In genomic region chr16:83833921-83834320, GRCh38 we compare ENCODE assay signal across 37 cellular contexts.
"Had no signal": no experiment of that assay in that cellular context is flagged by ENCODE, and none has a peak within 500 bp of the region (broad histone marks: within the 10 kb centered on the region; RNA-seq: fewer than 3 reads in every experiment).

No MANE protein-coding gene starts in this region.

- H3K9me3 Mint-ChIP-seq: activated CD4-positive, alpha-beta memory T cell treated with anti-CD3 and anti-CD28 coated beads, Interleukin-2, amount 10 ng/mL, durations not matched to agents 7 days and 5 days; activated CD4-positive, alpha-beta T cell treated with anti-CD3 and anti-CD28 coated beads, Interleukin-2, amount 10 ng/mL, durations not matched to agents 7 days and 5 days; activated naive CD4-positive, alpha-beta T cell treated with anti-CD3 and anti-CD28 coated beads, Interleukin-2, amount 10 ng/mL, durations not matched to agents 7 days and 5 days; activated naive CD4-positive, alpha-beta T cell treated with anti-CD3 and anti-CD28 coated beads, Interleukin-2, amount 50 U/mL, for 24 hours; activated naive CD8-positive, alpha-beta T cell treated with anti-CD3 and anti-CD28 coated beads, Interleukin-2, amount 10 ng/mL, durations not matched to agents 7 days and 5 days; activated naive CD8-positive, alpha-beta T cell treated with anti-CD3 and anti-CD28 coated beads, Interleukin-2, amount 50 U/mL, for 24 hours; activated T-cell treated with anti-CD3 and anti-CD28 coated beads, Interleukin-2, amount 50 U/mL, for 24 hours; activated T-helper 2 cell treated with anti-CD3 and anti-CD28 coated beads, Interferon-gamma antibody, Interleukin-2, Interleukin-4, amounts not matched to agents 10 μg/mL and 5 μg/mL and 100 μg/mL, durations not matched to agents 14 hours and 24 hours and 36 hours; T-helper 1 cell treated with Interleukin-12 subunit alpha and Interleukin-12 subunit beta and Interleukin-4 antibody, amounts not matched to agents 30 μg/mL and 1 μg/mL, for 36 hours; T-helper 2 cell treated with Interferon-gamma antibody and Interleukin-4, amounts not matched to agents 5 μg/mL and 100 μg/mL, for 36 hours had no signal

- DNase-seq: activated CD4-positive, alpha-beta memory T cell treated with anti-CD3 and anti-CD28 coated beads, Interleukin-2, amount 10 ng/mL, durations not matched to agents 7 days and 5 days; activated CD4-positive, alpha-beta T cell treated with anti-CD3 and anti-CD28 coated beads for 1 hour; activated CD4-positive, alpha-beta T cell treated with anti-CD3 and anti-CD28 coated beads for 36 hours; activated CD4-positive, alpha-beta T cell treated with anti-CD3 and anti-CD28 coated beads for 48 hours; activated CD4-positive, alpha-beta T cell treated with anti-CD3 and anti-CD28 coated beads, Interleukin-2, amount 10 ng/mL, durations not matched to agents 7 days and 5 days; activated CD4-positive, alpha-beta T cell treated with anti-CD3 and anti-CD28 coated beads, Interleukin-2, amount 50 U/mL, for 48 hours; activated CD4-positive, CD25-positive, alpha-beta regulatory T cell; activated CD8-positive, alpha-beta memory T cell treated with anti-CD3 and anti-CD28 coated beads for 24 hours; activated CD8-positive, alpha-beta memory T cell treated with anti-CD3 and anti-CD28 coated beads, Interleukin-2, amount 10 ng/mL, durations not matched to agents 7 days and 5 days; activated CD8-positive, alpha-beta memory T cell treated with anti-CD3 and anti-CD28 coated beads, Interleukin-2, amount 50 U/mL, for 48 hours; activated CD8-positive, alpha-beta T cell treated with anti-CD3 and anti-CD28 coated beads, Interleukin-2, amount 10 ng/mL, durations not matched to agents 7 days and 5 days; activated effector memory CD4-positive, alpha-beta T cell treated with Interleukin-2 at 50 U/mL for 16 hours; activated gamma-delta T cell; activated naive CD4-positive, alpha-beta T cell treated with anti-CD3 and anti-CD28 coated beads, Interleukin-2, amount 10 ng/mL, durations not matched to agents 7 days and 5 days; activated naive CD4-positive, alpha-beta T cell treated with Interleukin-2 at 50 U/mL for 16 hours; activated naive CD8-positive, alpha-beta T cell treated with anti-CD3 and anti-CD28 coated beads, Interleukin-2, amount 10 ng/mL, durations not matched to agents 7 days and 5 days; activated naive CD8-positive, alpha-beta T cell treated with anti-CD3 and anti-CD28 coated beads, Interleukin-2, amount 50 U/mL, for 24 hours; activated T-cell treated with anti-CD3 and anti-CD28 coated beads, Interleukin-2, amount 50 U/mL, for 24 hours; activated T-cell treated with anti-CD3 and anti-CD28 coated beads, Interleukin-2, amount 50 U/mL, for 48 hours; amygdala; anterior cingulate cortex; body of pancreas; brain microvascular endothelial cell; central memory CD4-positive, alpha-beta T cell; T-helper 1 cell; T-helper 2 cell; T-helper 9 cell had no signal

- H3K27ac Mint-ChIP-seq: activated CD4-positive, alpha-beta memory T cell treated with anti-CD3 and anti-CD28 coated beads, Interleukin-2, amount 10 ng/mL, durations not matched to agents 7 days and 5 days; activated CD4-positive, alpha-beta T cell treated with anti-CD3 and anti-CD28 coated beads for 36 hours; activated CD4-positive, alpha-beta T cell treated with anti-CD3 and anti-CD28 coated beads, Interleukin-2, amount 10 ng/mL, durations not matched to agents 7 days and 5 days; activated CD8-positive, alpha-beta memory T cell treated with anti-CD3 and anti-CD28 coated beads, Interleukin-2, amount 10 ng/mL, durations not matched to agents 7 days and 5 days; activated CD8-positive, alpha-beta T cell treated with anti-CD3 and anti-CD28 coated beads, Interleukin-2, amount 10 ng/mL, durations not matched to agents 7 days and 5 days; activated naive CD4-positive, alpha-beta T cell treated with anti-CD3 and anti-CD28 coated beads, Interleukin-2, amount 10 ng/mL, durations not matched to agents 7 days and 5 days; activated naive CD4-positive, alpha-beta T cell treated with anti-CD3 and anti-CD28 coated beads, Interleukin-2, amount 50 U/mL, for 24 hours; activated naive CD8-positive, alpha-beta T cell; activated naive CD8-positive, alpha-beta T cell treated with anti-CD3 and anti-CD28 coated beads, Interleukin-2, amount 10 ng/mL, durations not matched to agents 7 days and 5 days; activated naive CD8-positive, alpha-beta T cell treated with anti-CD3 and anti-CD28 coated beads, Interleukin-2, amount 50 U/mL, for 24 hours; activated T-cell treated with anti-CD3 and anti-CD28 coated beads, Interleukin-2, amount 50 U/mL, for 24 hours; activated T-helper 2 cell treated with anti-CD3 and anti-CD28 coated beads, Interferon-gamma antibody, Interleukin-2, Interleukin-4, amounts not matched to agents 10 μg/mL and 5 μg/mL and 100 μg/mL, durations not matched to agents 14 hours and 24 hours and 36 hours; T-helper 1 cell treated with Interleukin-12 subunit alpha and Interleukin-12 subunit beta and Interleukin-4 antibody, amounts not matched to agents 30 μg/mL and 1 μg/mL, for 36 hours; T-helper 2 cell treated with Interferon-gamma antibody and Interleukin-4, amounts not matched to agents 5 μg/mL and 100 μg/mL, for 36 hours had no signal

- H3K27ac ChIP-seq: ascending aorta, body of pancreas, brain microvascular endothelial cell, breast epithelium, VCaP had no signal

- H3K36me3 Mint-ChIP-seq: activated CD8-positive, alpha-beta memory T cell treated with anti-CD3 and anti-CD28 coated beads, Interleukin-2, amount 10 ng/mL, durations not matched to agents 7 days and 5 days; activated naive CD4-positive, alpha-beta T cell treated with anti-CD3 and anti-CD28 coated beads, Interleukin-2, amount 10 ng/mL, durations not matched to agents 7 days and 5 days; activated naive CD4-positive, alpha-beta T cell treated with anti-CD3 and anti-CD28 coated beads, Interleukin-2, amount 50 U/mL, for 24 hours; activated naive CD8-positive, alpha-beta T cell; activated naive CD8-positive, alpha-beta T cell treated with anti-CD3 and anti-CD28 coated beads, Interleukin-2, amount 10 ng/mL, durations not matched to agents 7 days and 5 days had no signal

- ATAC-seq: activated CD4-positive, alpha-beta T cell treated with anti-CD3 and anti-CD28 coated beads for 36 hours; activated CD4-positive, CD25-positive, alpha-beta regulatory T cell treated with anti-CD3 and anti-CD28 coated beads, Interleukin-2, amount 50 U/mL, for 24 hours; activated CD8-positive, alpha-beta memory T cell treated with anti-CD3 and anti-CD28 coated beads, Interleukin-2, amount 10 ng/mL, durations not matched to agents 7 days and 5 days; activated CD8-positive, alpha-beta T cell treated with anti-CD3 and anti-CD28 coated beads, Interleukin-2, amount 10 ng/mL, durations not matched to agents 7 days and 5 days; activated naive CD8-positive, alpha-beta T cell treated with anti-CD3 and anti-CD28 coated beads, Interleukin-2, amount 50 U/mL, for 24 hours; body of pancreas had no signal

- FAIRE-seq: TTC549 had no signal

- H3K36me3 ChIP-seq: ascending aorta, brain microvascular endothelial cell, breast epithelium had no signal

- H3K9me3 ChIP-seq: ascending aorta, body of pancreas, breast epithelium had no signal

- H3K4me1 ChIP-seq: ascending aorta, body of pancreas, breast epithelium had no signal

- H3K27me3 ChIP-seq: ascending aorta, body of pancreas, brain microvascular endothelial cell, breast epithelium had no signal

- H3K4me3 ChIP-seq: ascending aorta, body of pancreas, breast epithelium had no signal

- H3K4me3 Mint-ChIP-seq: activated CD4-positive, alpha-beta memory T cell treated with anti-CD3 and anti-CD28 coated beads, Interleukin-2, amount 10 ng/mL, durations not matched to agents 7 days and 5 days; activated CD4-positive, alpha-beta T cell treated with anti-CD3 and anti-CD28 coated beads for 36 hours; activated CD4-positive, alpha-beta T cell treated with anti-CD3 and anti-CD28 coated beads, Interleukin-2, amount 10 ng/mL, durations not matched to agents 7 days and 5 days; activated CD8-positive, alpha-beta memory T cell treated with anti-CD3 and anti-CD28 coated beads, Interleukin-2, amount 10 ng/mL, durations not matched to agents 7 days and 5 days; activated CD8-positive, alpha-beta T cell treated with anti-CD3 and anti-CD28 coated beads, Interleukin-2, amount 10 ng/mL, durations not matched to agents 7 days and 5 days; activated naive CD4-positive, alpha-beta T cell treated with anti-CD3 and anti-CD28 coated beads, Interleukin-2, amount 10 ng/mL, durations not matched to agents 7 days and 5 days; activated naive CD4-positive, alpha-beta T cell treated with anti-CD3 and anti-CD28 coated beads, Interleukin-2, amount 50 U/mL, for 24 hours; activated naive CD8-positive, alpha-beta T cell; activated naive CD8-positive, alpha-beta T cell treated with anti-CD3 and anti-CD28 coated beads, Interleukin-2, amount 10 ng/mL, durations not matched to agents 7 days and 5 days; activated naive CD8-positive, alpha-beta T cell treated with anti-CD3 and anti-CD28 coated beads, Interleukin-2, amount 50 U/mL, for 24 hours; activated T-cell treated with anti-CD3 and anti-CD28 coated beads, Interleukin-2, amount 50 U/mL, for 24 hours; T-helper 1 cell treated with Interleukin-12 subunit alpha and Interleukin-12 subunit beta and Interleukin-4 antibody, amounts not matched to agents 30 μg/mL and 1 μg/mL, for 36 hours; T-helper 2 cell treated with Interferon-gamma antibody and Interleukin-4, amounts not matched to agents 5 μg/mL and 100 μg/mL, for 36 hours had no signal
